In the genomic region with DNA sequence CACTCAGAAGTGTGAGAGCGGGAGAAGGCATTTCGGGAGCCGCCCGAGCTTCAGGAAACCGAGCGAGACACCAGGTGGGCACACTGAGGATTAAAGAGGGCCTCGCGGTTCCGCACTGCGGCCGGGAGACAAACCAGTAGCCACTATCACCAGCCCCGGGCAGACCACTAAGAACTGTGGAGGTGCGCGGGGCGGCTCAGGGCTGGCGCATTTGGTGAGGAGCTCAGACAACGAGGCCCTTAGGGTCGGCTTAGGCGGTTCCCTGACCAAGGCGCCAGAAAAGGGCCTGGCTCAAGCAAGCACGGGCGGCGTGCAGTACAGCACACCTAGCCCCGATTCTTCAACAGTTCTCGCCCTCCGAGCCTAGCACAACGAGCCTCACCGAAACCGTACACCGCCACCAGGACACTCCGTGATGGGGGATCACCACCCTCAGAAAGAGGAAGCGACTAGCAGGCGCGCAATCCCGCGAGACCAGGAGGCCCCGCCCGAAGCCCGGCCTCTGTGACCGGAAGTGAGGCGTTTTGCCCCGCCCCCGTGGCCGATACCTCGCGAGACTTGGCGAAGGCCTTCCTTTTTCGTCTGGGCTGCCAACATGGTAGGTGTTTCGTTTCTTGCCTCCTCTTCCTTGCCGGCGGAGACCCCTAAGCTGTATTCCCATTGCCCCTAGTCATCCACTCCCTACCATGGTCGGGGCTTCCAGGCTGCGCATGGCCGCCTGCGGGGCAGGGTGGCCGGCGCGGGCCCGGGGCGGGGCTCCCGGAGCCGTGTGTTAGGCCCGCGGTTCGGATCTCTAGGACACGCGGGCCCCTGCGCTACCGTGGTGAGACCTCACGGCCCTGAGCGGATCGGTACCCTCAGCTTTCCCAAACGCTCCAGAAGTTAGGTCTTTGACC, we compare ENCODE assay signal across 8 cellular contexts. TPM values are rescaled to one million over a fixed set of nuclear protein-coding genes. Genes with fewer than 3 reads are reported as not detected.
DNase-seq lines count a peak whose midpoint lies in the region; ATAC-seq and TF ChIP-seq lines count a peak whose summit lies in the region.

RPL27A (plus strand) TSS at position 574 of the 896 bp plus-strand sequence; CDS start at position 596, 22 bp downstream.
A gene with protein sequence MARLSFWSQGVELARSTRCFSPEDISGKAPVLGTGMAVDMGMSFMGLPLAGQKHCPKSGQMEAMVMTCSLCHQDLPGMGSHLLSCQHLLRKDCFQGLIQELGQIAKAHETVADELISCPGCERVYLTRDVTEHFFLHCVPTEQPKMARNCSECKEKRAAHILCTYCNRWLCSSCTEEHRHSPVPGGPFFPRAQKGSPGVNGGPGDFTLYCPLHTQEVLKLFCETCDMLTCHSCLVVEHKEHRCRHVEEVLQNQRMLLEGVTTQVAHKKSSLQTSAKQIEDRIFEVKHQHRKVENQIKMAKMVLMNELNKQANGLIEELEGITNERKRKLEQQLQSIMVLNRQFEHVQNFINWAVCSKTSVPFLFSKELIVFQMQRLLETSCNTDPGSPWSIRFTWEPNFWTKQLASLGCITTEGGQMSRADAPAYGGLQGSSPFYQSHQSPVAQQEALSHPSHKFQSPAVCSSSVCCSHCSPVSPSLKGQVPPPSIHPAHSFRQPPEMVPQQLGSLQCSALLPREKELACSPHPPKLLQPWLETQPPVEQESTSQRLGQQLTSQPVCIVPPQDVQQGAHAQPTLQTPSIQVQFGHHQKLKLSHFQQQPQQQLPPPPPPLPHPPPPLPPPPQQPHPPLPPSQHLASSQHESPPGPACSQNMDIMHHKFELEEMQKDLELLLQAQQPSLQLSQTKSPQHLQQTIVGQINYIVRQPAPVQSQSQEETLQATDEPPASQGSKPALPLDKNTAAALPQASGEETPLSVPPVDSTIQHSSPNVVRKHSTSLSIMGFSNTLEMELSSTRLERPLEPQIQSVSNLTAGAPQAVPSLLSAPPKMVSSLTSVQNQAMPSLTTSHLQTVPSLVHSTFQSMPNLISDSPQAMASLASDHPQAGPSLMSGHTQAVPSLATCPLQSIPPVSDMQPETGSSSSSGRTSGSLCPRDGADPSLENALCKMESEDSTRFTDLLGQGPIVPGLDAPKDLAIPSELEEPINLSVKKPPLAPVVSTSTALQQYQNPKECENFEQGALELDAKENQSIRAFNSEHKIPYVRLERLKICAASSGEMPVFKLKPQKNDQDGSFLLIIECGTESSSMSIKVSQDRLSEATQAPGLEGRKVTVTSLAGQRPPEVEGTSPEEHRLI (N-terminal part only) (minus strand): TSS at position 447 of the 896 bp plus-strand sequence. CDS start 10,391 bp downstream, outside the sequence.

- intact Hi-C loops in left colon (cut with DNase I, micrococcal nuclease), result loop anchor here in 1 of 2 donors (5.0 to 10.0 kb wide), 2 partner anchors 125 to 232 kb away; partner anchors contain the start of gene AKIP1

- H3K4me2 ChIP-seq in BLaER1, result peak within 1 kb of the TSS; percentile 96

- peak within 1 kb of the TSS; percentile 100 for H3K9ac ChIP-seq in BLaER1

- TF ChIP-seq CTCF in choroid plexus epithelial cell (conservative IDR thresholded peaks at IDR 0.05; ENCODE audit: low read depth, low read length), result peak; percentile 17

- peaks cover 46% of the 10 kb centered on the region for H3K4me1 ChIP-seq in BLaER1

- DNase-seq in NCI-H524 treated with DMSO at 0.1 percent for 48 hours (lab: John Stamatoyannopoulos, UW), result peak; percentile 48
- DNase-seq in activated CD4-positive, alpha-beta T cell treated with anti-CD3 and anti-CD28 coated beads for 4 hours, result peak; percentile 98 to 100
- DNase-seq in choroid plexus epithelial cell (ENCODE audit: low read depth), result peak; percentile 97
- DNase-seq in left colon, result peak; percentile 98 to 100
- DNase-seq in stimulated activated CD4-positive, alpha-beta T cell treated with anti-CD3 and anti-CD28 coated beads, Interleukin-1b, Interleukin-23, amount 100 ng/mL, for 4 hours (ENCODE audit: low read depth in 2 of 2), result peak; percentile 99

- peaks cover 41% of the 10 kb centered on the region for H3K36me3 ChIP-seq in BLaER1

- no peaks in the 10 kb centered on the region for H3K27me3 ChIP-seq in BLaER1

- H3K9me3 ChIP-seq in BLaER1, result no peaks in the 10 kb centered on the region

- H4K20me1 ChIP-seq in BLaER1, result peaks cover 43% of the 10 kb centered on the region

- H3K4me3 ChIP-seq in BLaER1, result peak within 1 kb of the TSS; percentile 98
- H3K4me3 ChIP-seq in choroid plexus epithelial cell (ENCODE audit: low read depth, low read length), result peak within 1 kb of the TSS; percentile 99

- ATAC-seq in GM19324 (IDR thresholded peaks at IDR 0.05; ENCODE audit: low FRiP score, unreplicated experiment) (peak; percentile 97), HG03460 (IDR thresholded peaks at IDR 0.05; ENCODE audit: unreplicated experiment) (peak; percentile 97), left colon (peak; percentile 96)

- H3K27ac ChIP-seq in BLaER1, result peak within 1 kb of the TSS; percentile 100

RNA-seq across cellular contexts. Expression of gene RPL27A, which starts in this region (rescaled TPM):
- 100 to 1,000 TPM; 731 to 768 TPM for total RNA-seq in left colon

RNA-seq across cellular contexts. Expression of the second gene that starts in this region (rescaled TPM):
- total RNA-seq in left colon, result 10 to 100 TPM in 1 of 2 donors, 1 to 10 TPM in 1; 9.9 to 12.5 TPM

Comparison
In these comparisons a context has a peak if more than half of its experiments do, and no peak if none do; other contexts are left out.
1. Peak in every context shown above with its lines: DNase-seq, ATAC-seq, H3K4me3 ChIP-seq and H3K27ac ChIP-seq.
2. DNase-seq: peak in every context shown above with its lines; median percentile 99 in activated CD4-positive, alpha-beta T cell treated with anti-CD3 and anti-CD28 coated beads for 4 hours; 99 in left colon; 99 in stimulated activated CD4-positive, alpha-beta T cell treated with anti-CD3 and anti-CD28 coated beads, Interleukin-1b, Interleukin-23, amount 100 ng/mL, for 4 hours; 97 in choroid plexus epithelial cell; 48 in NCI-H524 treated with DMSO at 0.1 percent for 48 hours.